8 cellular contexts compared by ENCODE assay signal in genomic region chr4:47383829-47384427, GRCh38.
DNase-seq lines count a peak whose midpoint lies in the region; ATAC-seq and TF ChIP-seq lines count a peak whose summit lies in the region.

No MANE protein-coding gene starts in this region.

- peak; percentile 53 for TF ChIP-seq CTCF in SU-DHL-6 (IDR thresholded peaks at IDR 0.05; ENCODE audit: insufficient read depth, low read length, poor library complexity, severe bottlenecking)

- H4K20me1 ChIP-seq in Karpas-422 (ENCODE audit: insufficient read depth, low read depth, low read length) = no peaks in the 10 kb centered on the region
- no peaks in the 10 kb centered on the region for H4K20me1 ChIP-seq in SU-DHL-6 (ENCODE audit: low read depth, low read length)

- H3K9ac ChIP-seq in Karpas-422 (ENCODE audit: low read length) (no peak overlapping the region), SU-DHL-6 (ENCODE audit: low read length) (no peak overlapping the region)

- H3K4me1 ChIP-seq in Karpas-422 (ENCODE audit: low read length) = no peaks in the 10 kb centered on the region

- DNase-seq in NCI-H1436 (lab: John Stamatoyannopoulos, UW) (peak; percentile 18), NCI-H1436 treated with DMSO at 0.1 percent for 48 hours (lab: John Stamatoyannopoulos, UW) (no peak), Karpas-422 (peak; percentile 78), glomerular visceral epithelial cell (ENCODE audit: extremely low spot score) (peak; percentile 42), mesenteric fat pad (ENCODE audit: low spot score) (no peak)

- H3K27me3 ChIP-seq in Karpas-422 (ENCODE audit: low read length) (no peaks in the 10 kb centered on the region), SU-DHL-6 (ENCODE audit: low read length) (no peaks in the 10 kb centered on the region)

- no peaks in the 10 kb centered on the region for H3K9me3 ChIP-seq in Karpas-422 (ENCODE audit: low read length)
- no peaks in the 10 kb centered on the region for H3K9me3 ChIP-seq in SU-DHL-6 (ENCODE audit: insufficient read depth, low read length)

- H3K9me2 ChIP-seq in Karpas-422 (replicated peaks; ENCODE audit: insufficient read depth, low read length) (no peaks in the 10 kb centered on the region), SU-DHL-6 (replicated peaks; ENCODE audit: insufficient read depth, low read length) (no peaks in the 10 kb centered on the region)

- H3K4me3 ChIP-seq in Karpas-422 (ENCODE audit: low read length) (no peak overlapping the region), SU-DHL-6 (ENCODE audit: insufficient read depth, low read length, poor library complexity, severe bottlenecking) (no peak overlapping the region)

- H3K36me3 ChIP-seq in Karpas-422 (ENCODE audit: insufficient read depth, low read length) (no peaks in the 10 kb centered on the region), SU-DHL-6 (ENCODE audit: low read length) (no peaks in the 10 kb centered on the region)

- no peak overlapping the region for H3K4me2 ChIP-seq in Karpas-422 (ENCODE audit: low read depth, low read length, poor library complexity, severe bottlenecking)
- no peak overlapping the region for H3K4me2 ChIP-seq in SU-DHL-6 (ENCODE audit: low read depth, low read length, poor library complexity, severe bottlenecking)

- no peaks in the 10 kb centered on the region for H3F3A ChIP-seq in SU-DHL-6 (ENCODE audit: insufficient read depth)

- H3K79me2 ChIP-seq in Karpas-422 (ENCODE audit: low read length) (no peaks in the 10 kb centered on the region), SU-DHL-6 (ENCODE audit: insufficient read depth, low read length) (no peaks in the 10 kb centered on the region)

- H3K27ac ChIP-seq in Karpas-422 (ENCODE audit: low read length) (no peak overlapping the region), SU-DHL-6 (ENCODE audit: low read depth, low read length) (no peak overlapping the region)

- no peak overlapping the region for H2AFZ ChIP-seq in Karpas-422 (ENCODE audit: low read length)
- no peak overlapping the region for H2AFZ ChIP-seq in SU-DHL-6 (ENCODE audit: low read depth, low read length, severe bottlenecking)

- ATAC-seq in GM19023 (IDR thresholded peaks at IDR 0.05; ENCODE audit: unreplicated experiment) (no peak), GM18907 (IDR thresholded peaks at IDR 0.05; ENCODE audit: unreplicated experiment) (no peak)

Comparison
In these comparisons a context has a peak if more than half of its experiments do, and no peak if none do; other contexts are left out.
1. DNase-seq: peak in NCI-H1436 (single experiment), Karpas-422 (single experiment) and glomerular visceral epithelial cell (single experiment); none in NCI-H1436 treated with DMSO at 0.1 percent for 48 hours (single experiment) and mesenteric fat pad (single experiment).